8 cellular contexts compared by ENCODE assay signal in the genomic region with DNA sequence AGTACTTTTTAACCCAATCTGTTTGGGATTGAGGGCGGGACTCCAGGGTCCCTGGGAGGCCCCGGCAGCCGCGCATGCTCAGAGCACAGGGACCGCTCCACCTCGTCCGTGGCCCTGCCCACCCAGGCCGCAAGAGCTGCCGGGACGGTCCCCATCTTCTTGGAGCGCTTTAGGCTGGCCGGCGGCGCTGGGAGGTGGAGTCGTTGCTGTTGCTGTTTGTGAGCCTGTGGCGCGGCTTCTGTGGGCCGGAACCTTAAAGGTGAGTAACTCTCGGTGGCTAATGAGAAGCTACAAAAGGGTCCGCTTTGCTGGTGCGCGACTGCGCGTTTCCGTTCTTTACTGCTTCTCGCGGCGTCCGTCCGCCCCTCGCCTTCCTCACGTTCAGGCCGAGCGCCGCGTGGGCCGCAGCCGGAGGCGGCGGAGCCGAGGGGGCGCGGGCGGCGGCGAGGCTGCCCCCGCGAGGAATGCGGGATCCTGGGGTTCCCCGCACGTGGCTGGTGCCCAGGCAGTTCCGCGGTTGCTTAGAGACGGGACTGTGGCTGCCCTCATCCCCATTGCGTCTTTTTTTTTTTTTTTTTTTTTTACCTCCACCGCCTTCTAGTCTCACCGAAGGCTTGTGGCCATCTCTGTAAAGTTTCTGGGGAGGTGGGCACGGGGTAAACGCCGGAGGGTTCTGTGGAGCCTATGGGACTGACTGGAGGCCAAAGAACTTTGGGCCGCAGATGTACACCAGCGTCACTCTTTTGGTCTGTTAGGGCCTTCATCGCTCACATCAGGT. TPM values are rescaled to one million over a fixed set of nuclear protein-coding genes. Genes with fewer than 3 reads are reported as not detected.
DNase-seq lines count a peak whose midpoint lies in the region; ATAC-seq and TF ChIP-seq lines count a peak whose summit lies in the region.

A gene (plus strand): TSS at position 154 of the 778 bp plus-strand sequence. CDS start 2,090 bp downstream, outside the sequence.

- H3K27me3 Mint-ChIP-seq in CD8-positive, alpha-beta T cell (ENCODE audit: low read depth) = no peaks in the 10 kb centered on the region

- POLR2A ChIA-PET in CD8-positive, alpha-beta T cell (lab: Charles Lee) = interaction anchor here (0.6 to 2.1 kb wide), 8 partner anchors 13 to 1347 kb away, joined by 3 to 15 read pairs (median 4); a partner anchor contains a TSS
- POLR2A ChIA-PET in activated CD8-positive, alpha-beta memory T cell treated with anti-CD3 and anti-CD28 coated beads for 36 hours (lab: Charles Lee) = interaction anchor here (0.5 to 1.2 kb wide), 4 partner anchors 29 to 802 kb away, joined by 5 to 7 read pairs (median 6); a partner anchor contains a TSS

- peak within 1 kb of the TSS; percentile 55 for H3K4me3 ChIP-seq in CD8-positive, alpha-beta T cell (ENCODE audit: low read depth, low read length)
- H3K4me3 ChIP-seq in effector memory CD4-positive, alpha-beta T cell (ENCODE audit: insufficient read depth, low read depth, low read length, poor library complexity, severe bottlenecking) = peak within 1 kb of the TSS; percentile 53

- intact Hi-C loops in CD8-positive, alpha-beta T cell (cut with DNase I, micrococcal nuclease) = loop anchor here (1.0 to 10.0 kb wide), 8 partner anchors 26 to 1888 kb away; a partner anchor contains a TSS

- H3K36me3 Mint-ChIP-seq in CD8-positive, alpha-beta T cell = peaks cover 25% of the 10 kb centered on the region

- H3K4me1 ChIP-seq in CD8-positive, alpha-beta T cell (ENCODE audit: insufficient read depth, low read length) = peaks cover 20% of the 10 kb centered on the region
- no peaks in the 10 kb centered on the region for H3K4me1 ChIP-seq in effector memory CD4-positive, alpha-beta T cell (ENCODE audit: control insufficient read depth, insufficient read depth, low read length, poor library complexity, severe bottlenecking)

- H3K9me3 Mint-ChIP-seq in CD8-positive, alpha-beta T cell = no peaks in the 10 kb centered on the region

- peak; percentile 83 to 95 (median 93) for DNase-seq in CD8-positive, alpha-beta T cell
- DNase-seq in HPDE6-E6E7 (ENCODE audit: extremely low spot score) (peak; percentile 93), medulla oblongata (ENCODE audit: extremely low spot score) (peak; percentile 92)
- DNase-seq in NK-92 treated with Interleukin-12 subunit alpha and Interleukin-12 subunit beta, amount 100 ng/mL, for 24 hours (lab: John Stamatoyannopoulos, UW) = peak; percentile 98
- peak; percentile 85 to 87 (median 87) for DNase-seq in effector memory CD4-positive, alpha-beta T cell
- peak; percentile 89 for DNase-seq in stimulated activated CD8-positive, alpha-beta memory T cell treated with anti-CD3 and anti-CD28 coated beads, Interleukin-12 subunit alpha, Interleukin-12 subunit beta, amount 100 ng/mL, for 1 hour (ENCODE audit: low read depth)

- H3K27me3 ChIP-seq in CD8-positive, alpha-beta T cell (ENCODE audit: insufficient read depth, low read length) = no peaks in the 10 kb centered on the region
- H3K27me3 ChIP-seq in effector memory CD4-positive, alpha-beta T cell (replicated peaks; ENCODE audit: control insufficient read depth, insufficient read depth, low read length, poor library complexity, severe bottlenecking) = no peaks in the 10 kb centered on the region

- H3K27ac ChIP-seq in CD8-positive, alpha-beta T cell (ENCODE audit: low read depth, low read length) = peak within 1 kb of the TSS; percentile 86
- peak within 1 kb of the TSS; percentile 93 for H3K27ac ChIP-seq in effector memory CD4-positive, alpha-beta T cell (ENCODE audit: insufficient read depth, low read length, poor library complexity, severe bottlenecking)

- no peaks in the 10 kb centered on the region for H3K9me3 ChIP-seq in CD8-positive, alpha-beta T cell (ENCODE audit: low read length)
- H3K9me3 ChIP-seq in effector memory CD4-positive, alpha-beta T cell (ENCODE audit: control insufficient read depth, low read length) = no peaks in the 10 kb centered on the region

- H3K4me1 Mint-ChIP-seq in CD8-positive, alpha-beta T cell (ENCODE audit: low read depth) = peaks cover 29% of the 10 kb centered on the region

- CTCF ChIA-PET in CD8-positive, alpha-beta T cell (lab: Charles Lee) = interaction anchor here (0.7 to 1.4 kb wide), 2 partner anchors 23 to 115 kb away, joined by 3 read pairs; no protein-coding TSS in a partner anchor
- CTCF ChIA-PET in activated CD8-positive, alpha-beta memory T cell treated with anti-CD3 and anti-CD28 coated beads for 36 hours (lab: Charles Lee) = interaction anchor here (0.6 to 1.9 kb wide), 4 partner anchors 29 to 320 kb away, joined by 3 to 8 read pairs (median 3); a partner anchor contains a TSS

- ATAC-seq in CD8-positive, alpha-beta T cell = peak; percentile 92
- ATAC-seq in GM19463 (IDR thresholded peaks at IDR 0.05; ENCODE audit: unreplicated experiment) = peak; percentile 99

- no peak for TF ChIP-seq CTCF in CD8-positive, alpha-beta T cell (IDR thresholded peaks at IDR 0.05)

- peak within 1 kb of the TSS; percentile 80 for H3K4me3 Mint-ChIP-seq in CD8-positive, alpha-beta T cell

- peak within 1 kb of the TSS; percentile 87 for H3K27ac Mint-ChIP-seq in CD8-positive, alpha-beta T cell

- H3K36me3 ChIP-seq in CD8-positive, alpha-beta T cell (ENCODE audit: insufficient read depth, low read length) = no peaks in the 10 kb centered on the region
- peaks cover 4% of the 10 kb centered on the region for H3K36me3 ChIP-seq in effector memory CD4-positive, alpha-beta T cell (ENCODE audit: control insufficient read depth, insufficient read depth, low read length)

RNA-seq across cellular contexts. Expression of the gene that starts here (rescaled TPM):
- total RNA-seq in CD8-positive, alpha-beta T cell = 100 to 1,000 TPM; 150 to 170 TPM
- 100 to 1,000 TPM; 103 to 111 TPM for total RNA-seq in activated CD8-positive, alpha-beta memory T cell treated with anti-CD3 and anti-CD28 coated beads for 36 hours

Comparison
In these comparisons a context has a peak if more than half of its experiments do, and no peak if none do; other contexts are left out.
1. Peak in every context shown above with its lines: DNase-seq, ATAC-seq, H3K4me3 ChIP-seq and H3K27ac ChIP-seq.